16 cellular contexts compared by ENCODE assay signal in the genomic region with DNA sequence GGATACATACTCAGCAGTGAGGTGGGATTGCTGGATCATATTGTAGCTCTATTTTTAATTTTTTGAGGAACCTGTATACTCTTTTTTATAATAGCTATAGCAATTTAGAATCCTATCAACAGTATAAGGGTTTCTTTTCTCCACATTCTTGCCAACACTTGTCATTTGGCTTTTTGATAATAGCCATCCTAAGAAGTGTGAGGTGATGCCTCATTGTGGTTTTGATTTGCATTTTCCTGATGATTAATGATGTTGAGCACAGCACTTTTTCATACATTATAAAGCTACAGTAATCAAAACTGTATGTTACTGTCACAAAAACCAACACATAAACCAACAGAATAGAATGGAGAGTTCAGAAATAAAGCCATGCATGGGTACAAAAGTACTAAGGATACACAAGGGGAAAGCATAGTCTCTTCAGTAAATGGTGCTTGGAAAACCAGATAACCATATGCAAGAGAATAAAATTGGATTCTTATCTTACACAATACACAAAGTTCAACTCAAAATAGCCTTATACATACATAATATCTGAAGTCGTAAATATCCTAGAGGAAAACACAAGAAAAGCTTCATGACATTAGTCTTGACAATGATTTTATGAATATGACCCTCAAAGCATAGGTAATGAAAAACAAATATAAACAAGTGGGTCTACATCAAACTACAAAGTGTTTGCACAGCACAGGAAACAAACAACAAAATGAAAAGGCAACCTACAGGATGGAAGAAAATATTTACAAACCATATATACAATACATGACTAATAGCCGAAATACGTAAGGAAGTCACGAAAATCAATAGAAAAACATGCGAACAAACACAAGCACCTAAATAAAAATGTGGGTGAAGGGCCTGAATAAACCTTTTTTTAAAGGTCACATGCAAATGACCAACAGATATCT.
DNase-seq lines count a peak whose midpoint lies in the region; ATAC-seq and TF ChIP-seq lines count a peak whose summit lies in the region.
"Had no signal": no experiment of that assay in that cellular context is flagged by ENCODE, and none has a peak within 500 bp of the region (broad histone marks: within the 10 kb centered on the region; RNA-seq: fewer than 3 reads in every experiment).

No MANE protein-coding gene starts in this region.

- H2BK120ac ChIP-seq in mesenchymal stem cell (ENCODE audit: low read depth, low read length): no peak overlapping the region

- H3K4me1 ChIP-seq in mesenchymal stem cell (ENCODE audit: control insufficient read depth, insufficient read depth, low read depth, low read length) (no peaks in the 10 kb centered on the region), right cardiac atrium (ENCODE audit: control insufficient read depth, insufficient read depth, low read length) (no peaks in the 10 kb centered on the region)

- H3K27ac ChIP-seq in mesenchymal stem cell (ENCODE audit: low read length, poor library complexity, severe bottlenecking) (no peak overlapping the region), right cardiac atrium (ENCODE audit: low read length) (no peak overlapping the region)

- no peaks in the 10 kb centered on the region for H3K79me1 ChIP-seq in mesenchymal stem cell (replicated peaks; ENCODE audit: low read length, poor library complexity, severe bottlenecking)

- H4K91ac ChIP-seq in mesenchymal stem cell (ENCODE audit: low read length): no peak overlapping the region

- H3K4me2 ChIP-seq in mesenchymal stem cell (ENCODE audit: low read length, poor library complexity, severe bottlenecking): no peak overlapping the region

- H3K27me3 ChIP-seq in mesenchymal stem cell (ENCODE audit: control insufficient read depth in 1 of 2, insufficient read depth in 1 of 2, low read length in 2 of 2) (no peaks in the 10 kb centered on the region), right cardiac atrium (ENCODE audit: control insufficient read depth, insufficient read depth) (no peaks in the 10 kb centered on the region)
- H3K27me3 ChIP-seq: BLaER1 treated with 17β-estradiol and CSF1 and Interleukin-3, amounts not matched to agents 10 nM and 100 nM had no signal

- H3K36me3 ChIP-seq in mesenchymal stem cell (ENCODE audit: control insufficient read depth in 1 of 2, insufficient read depth in 2 of 2, low read depth in 1 of 2, low read length in 2 of 2): no peaks in the 10 kb centered on the region
- H3K36me3 ChIP-seq: BLaER1 treated with 17β-estradiol and CSF1 and Interleukin-3, amounts not matched to agents 10 nM and 100 nM; HAP-1 had no signal

- ATAC-seq in SK-N-SH treated with all-trans-retinoic acid at 6 μM for 48 hours (no peak), right cardiac atrium (no peak)
- ATAC-seq: T-cell had no signal

- 87% methylated on average over 4 of the region's 5 CpGs for WGBS in mesenchymal stem cell
- 92% methylated on average over 5 of the region's 5 CpGs for WGBS in right cardiac atrium

- peak overlapping the region; percentile 56 for H3K9ac ChIP-seq in mesenchymal stem cell (ENCODE audit: low read length)

- H3K4me3 ChIP-seq in mesenchymal stem cell (ENCODE audit: insufficient read depth in 1 of 2, low read depth in 1 of 2, low read length in 2 of 2): no peak overlapping the region
- H3K4me3 ChIP-seq in right cardiac atrium (ENCODE audit: low read length): no peak overlapping the region
- H3K4me3 ChIP-seq: BLaER1 treated with 17β-estradiol and CSF1 and Interleukin-3, amounts not matched to agents 10 nM and 100 nM; HAP-1 had no signal

- no peak overlapping the region for H2BK15ac ChIP-seq in mesenchymal stem cell (ENCODE audit: low read depth, poor library complexity, severe bottlenecking)

- no peak overlapping the region for H2BK5ac ChIP-seq in mesenchymal stem cell (ENCODE audit: low read depth, low read length, poor library complexity, severe bottlenecking)

- no peak overlapping the region for H3K23ac ChIP-seq in mesenchymal stem cell (ENCODE audit: low read length in 2 of 2)

- no peak overlapping the region for H2BK12ac ChIP-seq in mesenchymal stem cell (ENCODE audit: low read length in 2 of 2)

- H3K18ac ChIP-seq in mesenchymal stem cell (ENCODE audit: low read depth in 1 of 2, low read length in 2 of 2): no peak overlapping the region

- DNase-seq in NCI-H748 (lab: John Stamatoyannopoulos, UW; ENCODE audit: unreplicated experiment): peak; percentile 42
- DNase-seq in NCI-H748 treated with DMSO at 0.1 percent for 48 hours (lab: John Stamatoyannopoulos, UW): no peak
- DNase-seq in SHP77 treated with DMSO at 0.1 percent for 48 hours (lab: John Stamatoyannopoulos, UW): peak; percentile 70
- DNase-seq in mesenchymal stem cell: no peak
- no peak for DNase-seq in cerebellum (ENCODE audit: low spot score)
- no peak for DNase-seq in NAMALWA (ENCODE audit: low spot score)
- DNase-seq in right cardiac atrium: no peak
- DNase-seq: 8988T, DMS 273 treated with DMSO at 0.1 percent for 48 hours, NCI-H1092 treated with DMSO at 0.1 percent for 48 hours, NCI-H1694 treated with DMSO at 0.1 percent for 48 hours, NCI-H82, T-cell had no signal

- no peak overlapping the region for H2AK5ac ChIP-seq in mesenchymal stem cell (ENCODE audit: low read length, severe bottlenecking)

- no peak overlapping the region for H4K8ac ChIP-seq in mesenchymal stem cell (ENCODE audit: low read length)

- no peak overlapping the region for H3K14ac ChIP-seq in mesenchymal stem cell (ENCODE audit: low read length in 2 of 2)

- H3K9me3 ChIP-seq in mesenchymal stem cell (ENCODE audit: control insufficient read depth, low read length) (no peaks in the 10 kb centered on the region), right cardiac atrium (ENCODE audit: control insufficient read depth, low read length) (no peaks in the 10 kb centered on the region)
- H3K9me3 ChIP-seq: BLaER1 treated with 17β-estradiol and CSF1 and Interleukin-3, amounts not matched to agents 10 nM and 100 nM; HAP-1 had no signal

- H3K4ac ChIP-seq in mesenchymal stem cell (ENCODE audit: low read depth in 1 of 2, low read length in 2 of 2): no peak overlapping the region

- H2AFZ ChIP-seq in mesenchymal stem cell (ENCODE audit: low read depth, low read length): no peak overlapping the region

- intact Hi-C loops in right cardiac atrium (cut with DNase I): loop anchor here in 2 of 4 donors (10.0 kb wide), 1 partner anchor 972 kb away; no protein-coding TSS in a partner anchor

TF ChIP-seq in SK-N-SH treated with all-trans-retinoic acid at 6 μM for 48 hours, 23 proteins besides CTCF, POLR2A, EP300 and RAD21:
- no peak for TF ChIP-seq PPARA (CRISPR knock-in tag; IDR thresholded peaks at IDR 0.05; ENCODE audit: borderline replicate concordance)
- TF ChIP-seq ZNF8 (CRISPR knock-in tag; IDR thresholded peaks at IDR 0.05): no peak
- no peak for TF ChIP-seq ZFP30 (CRISPR knock-in tag; IDR thresholded peaks at IDR 0.05)
- TF ChIP-seq CREB5 (CRISPR knock-in tag; IDR thresholded peaks at IDR 0.05; ENCODE audit: low read depth): no peak
- TF ChIP-seq OSR1 (CRISPR knock-in tag; IDR thresholded peaks at IDR 0.05): no peak
- no peak for TF ChIP-seq SNAI2 (CRISPR knock-in tag; IDR thresholded peaks at IDR 0.05)
- no peak for TF ChIP-seq PATZ1 (CRISPR knock-in tag; IDR thresholded peaks at IDR 0.05; ENCODE audit: borderline replicate concordance)
- no peak for TF ChIP-seq ISL1 (CRISPR knock-in tag; IDR thresholded peaks at IDR 0.05)
- TF ChIP-seq ARNTL (CRISPR knock-in tag; IDR thresholded peaks at IDR 0.05; ENCODE audit: borderline replicate concordance, low read depth): no peak
- no peak for TF ChIP-seq ESRRG (CRISPR knock-in tag; IDR thresholded peaks at IDR 0.05)
- TF ChIP-seq TCF4 (CRISPR knock-in tag; IDR thresholded peaks at IDR 0.05; ENCODE audit: borderline replicate concordance): no peak

Comparison
In these comparisons a context has a peak if more than half of its experiments do, and no peak if none do; other contexts are left out.
1. DNase-seq: peak in NCI-H748 (single experiment) and SHP77 treated with DMSO at 0.1 percent for 48 hours (single experiment); none in NCI-H748 treated with DMSO at 0.1 percent for 48 hours (single experiment), mesenchymal stem cell (single experiment), cerebellum (single experiment), NAMALWA (single experiment) and right cardiac atrium (0 of 3).